Comparison of ENCODE assay signal across 25 cellular contexts in genomic region chr9:37436540-37436939, GRCh38. TPM values are rescaled to one million over a fixed set of nuclear protein-coding genes. Genes with fewer than 3 reads are reported as not detected.
DNase-seq lines count a peak whose midpoint lies in the region; ATAC-seq and TF ChIP-seq lines count a peak whose summit lies in the region.
"Had no signal": no experiment of that assay in that cellular context is flagged by ENCODE, and none has a peak within 500 bp of the region (broad histone marks: within the 10 kb centered on the region; RNA-seq: fewer than 3 reads in every experiment).

No MANE protein-coding gene starts in this region.

- intact Hi-C loops in activated B cell treated with CpG ODN at 0.5 μM for 24 hours (cut with micrococcal nuclease) = no loop called here

- H3K36me3 Mint-ChIP-seq in activated B cell treated with CpG ODN at 0.5 μM for 24 hours (ENCODE audit: low read depth) (peaks cover 95% of the 10 kb centered on the region), type B pancreatic cell (peaks cover 14% of the 10 kb centered on the region)
- peaks cover 9% of the 10 kb centered on the region for H3K36me3 Mint-ChIP-seq in natural killer cell treated with Interleukin-12 subunit alpha and Interleukin-12 subunit beta and Interleukin-15 and Interleukin-18, amount 100 ng/mL, for 72 hours

- no peak for DNase-seq in activated B cell treated with CpG ODN at 0.5 μM for 24 hours
- peak; percentile 49 for DNase-seq in globus pallidus (ENCODE audit: low spot score)
- DNase-seq in left lobe of liver (ENCODE audit: low spot score) = no peak
- DNase-seq in natural killer cell treated with Interleukin-12 subunit alpha and Interleukin-12 subunit beta and Interleukin-15 and Interleukin-18, amount 100 ng/mL, for 72 hours (ENCODE audit: low spot score) = no peak
- DNase-seq in type B pancreatic cell (ENCODE audit: extremely low spot score, unreplicated experiment) = no peak
- DNase-seq: activated CD4-positive, alpha-beta memory T cell treated with anti-CD3 and anti-CD28 coated beads, Interleukin-2, amount 10 ng/mL, durations not matched to agents 7 days and 5 days; activated CD8-positive, alpha-beta memory T cell treated with anti-CD3 and anti-CD28 coated beads, Interleukin-2, amount 50 U/mL, for 4 hours; activated naive CD4-positive, alpha-beta T cell treated with anti-CD3 and anti-CD28 coated beads, Interleukin-2, amount 10 ng/mL, durations not matched to agents 7 days and 5 days; body of pancreas; DMS53; gastrocnemius medialis; GOT3; left colon; mesendoderm; NCI-H2029; NCI-H524; OCI-M1; sigmoid colon; stimulated activated CD4-positive, alpha-beta T cell treated with anti-CD3 and anti-CD28 coated beads, Interleukin-12 subunit alpha, Interleukin-12 subunit beta, amount 100 ng/mL, for 4 hours; stimulated activated CD4-positive, alpha-beta T cell treated with anti-CD3 and anti-CD28 coated beads, Interleukin-4, amount 100 ng/mL, for 1 hour; upper lobe of left lung had no signal

- no peak overlapping the region for H3K4me3 Mint-ChIP-seq in activated B cell treated with CpG ODN at 0.5 μM for 24 hours
- H3K4me3 Mint-ChIP-seq in natural killer cell treated with Interleukin-12 subunit alpha and Interleukin-12 subunit beta and Interleukin-15 and Interleukin-18, amount 100 ng/mL, for 72 hours = no peak overlapping the region
- no peak overlapping the region for H3K4me3 Mint-ChIP-seq in type B pancreatic cell
- H3K4me3 Mint-ChIP-seq: activated CD4-positive, alpha-beta memory T cell treated with anti-CD3 and anti-CD28 coated beads, Interleukin-2, amount 10 ng/mL, durations not matched to agents 7 days and 5 days; activated naive CD4-positive, alpha-beta T cell treated with anti-CD3 and anti-CD28 coated beads, Interleukin-2, amount 10 ng/mL, durations not matched to agents 7 days and 5 days; activated T-helper 17 cell treated with anti-CD3 and anti-CD28 coated beads, Interleukin-2, amount 50 U/mL, for 72 hours had no signal

- POLR2A ChIA-PET in activated B cell treated with CpG ODN at 0.5 μM for 24 hours (lab: Charles Lee) = interaction anchor here (1.5 kb wide), 1 partner anchor 10 kb away, joined by 6 read pairs; no protein-coding TSS in a partner anchor

- peak overlapping the region; percentile 37 for H3K27ac Mint-ChIP-seq in activated B cell treated with CpG ODN at 0.5 μM for 24 hours
- no peak overlapping the region for H3K27ac Mint-ChIP-seq in natural killer cell treated with Interleukin-12 subunit alpha and Interleukin-12 subunit beta and Interleukin-15 and Interleukin-18, amount 100 ng/mL, for 72 hours
- no peak overlapping the region for H3K27ac Mint-ChIP-seq in type B pancreatic cell
- H3K27ac Mint-ChIP-seq: activated CD4-positive, alpha-beta memory T cell treated with anti-CD3 and anti-CD28 coated beads, Interleukin-2, amount 10 ng/mL, durations not matched to agents 7 days and 5 days; activated naive CD4-positive, alpha-beta T cell treated with anti-CD3 and anti-CD28 coated beads, Interleukin-2, amount 10 ng/mL, durations not matched to agents 7 days and 5 days; activated T-helper 17 cell treated with anti-CD3 and anti-CD28 coated beads, Interleukin-2, amount 50 U/mL, for 72 hours had no signal

- CTCF ChIA-PET in activated B cell treated with CpG ODN at 0.5 μM for 24 hours (lab: Charles Lee) = no interaction called here

- ATAC-seq in activated B cell treated with CpG ODN at 0.5 μM for 24 hours (ENCODE audit: low read depth) = no peak
- ATAC-seq in left lobe of liver = peak; percentile 16
- ATAC-seq in natural killer cell treated with Interleukin-12 subunit alpha and Interleukin-12 subunit beta and Interleukin-15 and Interleukin-18, amount 100 ng/mL, for 72 hours = no peak
- no peak for ATAC-seq in GM19395 (IDR thresholded peaks at IDR 0.05; ENCODE audit: unreplicated experiment)
- ATAC-seq: activated T-helper 17 cell treated with anti-CD3 and anti-CD28 coated beads, Interleukin-2, amount 50 U/mL, for 72 hours; body of pancreas; gastrocnemius medialis; left colon had no signal

- peak overlapping the region; percentile 87 for H3K27ac ChIP-seq in temporal lobe (ENCODE audit: low read depth, low read length)
- H3K27ac ChIP-seq: body of pancreas, neutrophil, sigmoid colon, upper lobe of left lung had no signal

- H3K9me3 Mint-ChIP-seq in activated B cell treated with CpG ODN at 0.5 μM for 24 hours (no peaks in the 10 kb centered on the region), type B pancreatic cell (no peaks in the 10 kb centered on the region)
- no peaks in the 10 kb centered on the region for H3K9me3 Mint-ChIP-seq in natural killer cell treated with Interleukin-12 subunit alpha and Interleukin-12 subunit beta and Interleukin-15 and Interleukin-18, amount 100 ng/mL, for 72 hours
- H3K9me3 Mint-ChIP-seq: activated CD4-positive, alpha-beta memory T cell treated with anti-CD3 and anti-CD28 coated beads, Interleukin-2, amount 10 ng/mL, durations not matched to agents 7 days and 5 days; activated naive CD4-positive, alpha-beta T cell treated with anti-CD3 and anti-CD28 coated beads, Interleukin-2, amount 10 ng/mL, durations not matched to agents 7 days and 5 days; activated T-helper 17 cell treated with anti-CD3 and anti-CD28 coated beads, Interleukin-2, amount 50 U/mL, for 72 hours had no signal

- H3K4me1 Mint-ChIP-seq in activated B cell treated with CpG ODN at 0.5 μM for 24 hours = peaks cover 20% of the 10 kb centered on the region
- H3K4me1 Mint-ChIP-seq in natural killer cell treated with Interleukin-12 subunit alpha and Interleukin-12 subunit beta and Interleukin-15 and Interleukin-18, amount 100 ng/mL, for 72 hours (ENCODE audit: low read depth in 2 of 2) = peaks cover 4 to 5% of the 10 kb centered on the region in 2 donors
- H3K4me1 Mint-ChIP-seq in type B pancreatic cell (ENCODE audit: unreplicated experiment) = peaks cover 8% of the 10 kb centered on the region
- H3K4me1 Mint-ChIP-seq: activated T-helper 17 cell treated with anti-CD3 and anti-CD28 coated beads, Interleukin-2, amount 50 U/mL, for 72 hours had no signal

- TF ChIP-seq CTCF in activated B cell treated with CpG ODN at 0.5 μM for 24 hours (IDR thresholded peaks at IDR 0.05) = no peak
- TF ChIP-seq CTCF in type B pancreatic cell (conservative IDR thresholded peaks at IDR 0.05) = no peak

- H3K27me3 Mint-ChIP-seq in activated B cell treated with CpG ODN at 0.5 μM for 24 hours (no peaks in the 10 kb centered on the region), type B pancreatic cell (no peaks in the 10 kb centered on the region)
- no peaks in the 10 kb centered on the region for H3K27me3 Mint-ChIP-seq in natural killer cell treated with Interleukin-12 subunit alpha and Interleukin-12 subunit beta and Interleukin-15 and Interleukin-18, amount 100 ng/mL, for 72 hours
- H3K27me3 Mint-ChIP-seq: activated CD4-positive, alpha-beta memory T cell treated with anti-CD3 and anti-CD28 coated beads, Interleukin-2, amount 10 ng/mL, durations not matched to agents 7 days and 5 days; activated naive CD4-positive, alpha-beta T cell treated with anti-CD3 and anti-CD28 coated beads, Interleukin-2, amount 10 ng/mL, durations not matched to agents 7 days and 5 days; activated T-helper 17 cell treated with anti-CD3 and anti-CD28 coated beads, Interleukin-2, amount 50 U/mL, for 72 hours had no signal

RNA-seq across cellular contexts. Expression of gene GRHPR, which starts 14.0 kb away (rescaled TPM):
- 315 TPM in 2 replicates for total RNA-seq in activated B cell treated with CpG ODN at 0.5 μM for 24 hours
- 406 TPM for total RNA-seq in left lobe of liver
- 44.3 TPM for total RNA-seq in temporal lobe
- total RNA-seq in natural killer cell treated with Interleukin-12 subunit alpha and Interleukin-12 subunit beta and Interleukin-15 and Interleukin-18, amount 100 ng/mL, for 72 hours = 10 to 100 TPM; 53.4 to 66.1 TPM
- total RNA-seq in type B pancreatic cell (ENCODE audit: low replicate concordance) = 81.6 and 109 TPM in 2 replicates

RNA-seq across cellular contexts. Expression of gene ZBTB5, which starts 28.7 kb away (rescaled TPM):
- total RNA-seq in activated B cell treated with CpG ODN at 0.5 μM for 24 hours (26.5 and 28.1 TPM in 2 replicates), left lobe of liver (5.5 TPM), temporal lobe (22.6 TPM), type B pancreatic cell (ENCODE audit: low replicate concordance) (22.6 and 25.9 TPM in 2 replicates)
- total RNA-seq in natural killer cell treated with Interleukin-12 subunit alpha and Interleukin-12 subunit beta and Interleukin-15 and Interleukin-18, amount 100 ng/mL, for 72 hours = 1 to 10 TPM; 8.5 TPM

RNA-seq across cellular contexts. Expression of gene POLR1E, which starts 49.2 kb away (rescaled TPM):
- total RNA-seq in activated B cell treated with CpG ODN at 0.5 μM for 24 hours = 45.4 and 46.3 TPM in 2 replicates
- total RNA-seq in left lobe of liver = 11.8 TPM
- total RNA-seq in temporal lobe = 30.2 TPM
- 10 to 100 TPM; 37.0 to 70.2 TPM for total RNA-seq in natural killer cell treated with Interleukin-12 subunit alpha and Interleukin-12 subunit beta and Interleukin-15 and Interleukin-18, amount 100 ng/mL, for 72 hours
- 16.3 and 26.9 TPM in 2 replicates for total RNA-seq in type B pancreatic cell (ENCODE audit: low replicate concordance)
